8 cellular contexts compared by ENCODE assay signal in genomic region chr1:170530972-170531757, GRCh38. TPM values are rescaled to one million over a fixed set of nuclear protein-coding genes. Genes with fewer than 3 reads are reported as not detected.
A peak's percentile ranks its signal among the peaks of the same experiment; 100 is the strongest.
DNase-seq lines count a peak whose midpoint lies in the region; ATAC-seq and TF ChIP-seq lines count a peak whose summit lies in the region.

No MANE protein-coding gene starts in this region.

- no peaks in the 10 kb centered on the region; the same call in 1 of the 2 replicates for H3K9me2 ChIP-seq in OCI-LY7 (ENCODE audit: insufficient read depth, low read length)

- peak overlapping the region; percentile 68 for H3K27ac ChIP-seq in OCI-LY7 (ENCODE audit: low read depth, low read length, poor library complexity, severe bottlenecking)

- CTCF ChIA-PET in OCI-LY7 (lab: Charles Lee; ENCODE audit: unreplicated experiment) = no interaction called here

- intact Hi-C loops in OCI-LY7 (cut with micrococcal nuclease; ENCODE audit: unreplicated experiment) = loop anchor here (5.0 to 10.0 kb wide), 6 partner anchors 459 to 1424 kb away; partner anchors contain the start of genes ATP1B1, FMO4, KIFAP3 and METTL18

- ATAC-seq in GM19463 (IDR thresholded peaks at IDR 0.05; ENCODE audit: unreplicated experiment) = no peak

- no peak for TF ChIP-seq CTCF in OCI-LY7 (conservative IDR thresholded peaks at IDR 0.05; ENCODE audit: low read length)

- BruUV-seq in OCI-LY7 (replicated peaks; lab: Mats Ljungman, UMichigan) = TSS peak; percentile 98

- peaks cover 5% of the 10 kb centered on the region; the same call in 1 of the 2 replicates for H4K20me1 ChIP-seq in OCI-LY7 (ENCODE audit: insufficient read depth, low read length)

- peaks cover 37% of the 10 kb centered on the region for H3K79me2 ChIP-seq in OCI-LY7 (ENCODE audit: insufficient read depth, low read depth, low read length)

- H3K4me3 ChIP-seq in OCI-LY7 (ENCODE audit: low read depth, low read length, poor library complexity, severe bottlenecking) = peak overlapping the region; percentile 97

- no peaks in the 10 kb centered on the region for H3K9me3 ChIP-seq in OCI-LY7 (ENCODE audit: low read length)

- peak; percentile 62 for DNase-seq in activated CD8-positive, alpha-beta memory T cell treated with anti-CD3 and anti-CD28 coated beads for 24 hours
- no peak for DNase-seq in activated CD8-positive, alpha-beta memory T cell treated with anti-CD3 and anti-CD28 coated beads, Interleukin-2, amount 50 U/mL, for 4 hours
- DNase-seq in OCI-LY7 (ENCODE audit: low spot score) (no peak), fibroblast of peridontal ligament (ENCODE audit: extremely low read depth) (peak; percentile 72), putamen (ENCODE audit: low spot score) (peak; percentile 11), dedifferentiated amniotic fluid mesenchymal stem cell (ENCODE audit: extremely low spot score) (no peak), NCI-H187 (lab: John Stamatoyannopoulos, UW) (no peak)

- POLR2A ChIA-PET in OCI-LY7 (lab: Charles Lee) = interaction anchor here (0.7 to 1.3 kb wide), 6 partner anchors 10 to 26 kb away, joined by 3 to 4 read pairs (median 3); no protein-coding TSS in a partner anchor

- H3K4me2 ChIP-seq in OCI-LY7 (ENCODE audit: low read length) = peak overlapping the region; percentile 99

- peak overlapping the region; percentile 99 for H2AFZ ChIP-seq in OCI-LY7 (ENCODE audit: low read length)

- H3K36me3 ChIP-seq in OCI-LY7 (ENCODE audit: insufficient read depth, low read length) = peaks cover 10% of the 10 kb centered on the region

- peaks cover 16% of the 10 kb centered on the region for H3K4me1 ChIP-seq in OCI-LY7 (ENCODE audit: insufficient read depth, low read length, poor library complexity, severe bottlenecking)

RNA-seq across cellular contexts. Expression of gene GORAB, which starts 0.8 kb away (rescaled TPM):
- 11.5 and 19.8 TPM in 2 replicates for total RNA-seq in OCI-LY7 (2014; rRNA removed; shearing (Covaris generic))
- total RNA-seq in OCI-LY7 (2022) = 15.0 and 15.8 TPM in 2 replicates

Comparison
In these comparisons a context has a peak if more than half of its experiments do, and no peak if none do; other contexts are left out.
1. DNase-seq: peak in activated CD8-positive, alpha-beta memory T cell treated with anti-CD3 and anti-CD28 coated beads for 24 hours (single experiment), fibroblast of peridontal ligament (single experiment) and putamen (single experiment); none in activated CD8-positive, alpha-beta memory T cell treated with anti-CD3 and anti-CD28 coated beads, Interleukin-2, amount 50 U/mL, for 4 hours (single experiment), OCI-LY7 (single experiment), dedifferentiated amniotic fluid mesenchymal stem cell (single experiment) and NCI-H187 (0 of 2).